12 cellular contexts compared by ENCODE assay signal in the genomic region with DNA sequence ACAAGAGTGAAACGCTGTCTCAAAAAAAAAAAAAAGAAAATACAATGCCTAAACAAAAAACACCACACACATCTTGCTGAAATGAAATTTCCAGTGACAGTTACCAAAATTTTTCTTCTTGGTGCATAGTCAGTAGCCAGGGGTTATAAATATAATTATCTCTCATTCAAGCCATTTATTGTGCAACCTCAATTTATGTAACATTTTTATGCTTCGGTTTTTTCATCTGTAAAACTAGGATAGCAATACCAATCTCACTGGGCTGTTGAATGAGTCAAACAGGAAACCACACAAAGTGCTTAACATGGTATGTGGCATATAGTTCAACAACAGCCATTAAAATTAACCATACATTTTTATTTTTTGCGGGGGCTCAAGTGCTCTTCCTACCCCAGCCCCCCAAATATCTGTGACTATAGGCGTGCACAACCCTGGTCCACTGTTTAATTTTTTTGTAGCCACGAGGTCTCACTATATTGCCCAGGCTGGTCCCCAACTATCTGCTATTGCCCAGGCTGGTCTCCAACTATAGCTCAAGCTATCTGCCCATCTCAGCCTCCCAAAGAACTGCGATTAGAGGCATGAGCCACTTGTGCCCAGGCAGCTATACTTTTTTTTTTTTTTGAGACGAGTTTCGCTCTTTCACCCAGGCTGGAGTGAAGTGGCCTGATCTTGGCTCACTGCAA. TPM values are rescaled to one million over a fixed set of nuclear protein-coding genes. Genes with fewer than 3 reads are reported as not detected.
DNase-seq lines count a peak whose midpoint lies in the region; ATAC-seq and TF ChIP-seq lines count a peak whose summit lies in the region.
"Had no signal": no experiment of that assay in that cellular context is flagged by ENCODE, and none has a peak within 500 bp of the region (broad histone marks: within the 10 kb centered on the region; RNA-seq: fewer than 3 reads in every experiment).

No MANE protein-coding gene starts in this region.

- peaks cover 52% of the 10 kb centered on the region for H3K36me3 Mint-ChIP-seq in MCF 10A (ENCODE audit: insufficient read depth, unreplicated experiment)
- peaks cover 46% of the 10 kb centered on the region for H3K36me3 Mint-ChIP-seq in central memory CD8-positive, alpha-beta T cell (ENCODE audit: insufficient read depth)

- H3K4me3 ChIP-seq in breast epithelium = no peak overlapping the region
- no peak overlapping the region for H3K4me3 ChIP-seq in upper lobe of right lung
- H3K4me3 ChIP-seq: thoracic aorta had no signal

- no peak overlapping the region for H3K4me3 Mint-ChIP-seq in MCF 10A (ENCODE audit: unreplicated experiment)
- H3K4me3 Mint-ChIP-seq in central memory CD8-positive, alpha-beta T cell = peak overlapping the region; percentile 95
- H3K4me3 Mint-ChIP-seq in stimulated activated naive CD8-positive, alpha-beta T cell treated with anti-CD3 and anti-CD28 coated beads, Interleukin-15, amount 100 ng/mL, for 72 hours = peak overlapping the region; percentile 45 to 73

- H3K36me3 ChIP-seq in breast epithelium (no peaks in the 10 kb centered on the region), upper lobe of right lung (peaks cover 37% of the 10 kb centered on the region)

- BruUV-seq in MCF 10A (replicated peaks; lab: Mats Ljungman, UMichigan) = no TSS peak

- peaks cover 5 to 7% of the 10 kb centered on the region in 2 donors for H3K4me1 ChIP-seq in breast epithelium
- peaks cover 22% of the 10 kb centered on the region for H3K4me1 ChIP-seq in upper lobe of right lung

- intact Hi-C loops in MCF 10A (cut with micrococcal nuclease) (loop anchor here (10.0 kb wide), 1 partner anchor 254 kb away; no protein-coding TSS in a partner anchor), breast epithelium (cut with DNase I; ENCODE audit: low total_unique reads) (no loop called here), upper lobe of right lung (cut with DNase I) (no loop called here)

- no peak overlapping the region for H3K27ac Mint-ChIP-seq in MCF 10A (ENCODE audit: low read depth, unreplicated experiment)
- H3K27ac Mint-ChIP-seq in central memory CD8-positive, alpha-beta T cell (ENCODE audit: low read depth) = peak overlapping the region; percentile 99
- peak overlapping the region in 1 of 2 donors; percentile 34 for H3K27ac Mint-ChIP-seq in stimulated activated naive CD8-positive, alpha-beta T cell treated with anti-CD3 and anti-CD28 coated beads, Interleukin-15, amount 100 ng/mL, for 72 hours
- H3K27ac Mint-ChIP-seq: WTC11 had no signal

- peaks cover 4% of the 10 kb centered on the region for H3K4me1 Mint-ChIP-seq in MCF 10A (ENCODE audit: insufficient read depth, unreplicated experiment)
- peaks cover 45% of the 10 kb centered on the region for H3K4me1 Mint-ChIP-seq in central memory CD8-positive, alpha-beta T cell
- H3K4me1 Mint-ChIP-seq in stimulated activated naive CD8-positive, alpha-beta T cell treated with anti-CD3 and anti-CD28 coated beads, Interleukin-15, amount 100 ng/mL, for 72 hours = peaks cover 35% of the 10 kb centered on the region

- TF ChIP-seq CTCF in MCF 10A (IDR thresholded peaks at IDR 0.05; ENCODE audit: unreplicated experiment) (no peak), breast epithelium (IDR thresholded peaks at IDR 0.05) (no peak), upper lobe of right lung (IDR thresholded peaks at IDR 0.05) (no peak)

- POLR2A ChIA-PET in MCF 10A (lab: Yijun Ruan, JAX) = no interaction called here

- H3K27ac ChIP-seq in breast epithelium (no peak overlapping the region), upper lobe of right lung (no peak overlapping the region)
- H3K27ac ChIP-seq: thoracic aorta had no signal

- no peak for TF ChIP-seq POLR2A in breast epithelium (IDR thresholded peaks at IDR 0.05)

- H3K9me3 Mint-ChIP-seq in MCF 10A (ENCODE audit: unreplicated experiment) = no peaks in the 10 kb centered on the region
- H3K9me3 Mint-ChIP-seq in central memory CD8-positive, alpha-beta T cell = no peaks in the 10 kb centered on the region
- no peaks in the 10 kb centered on the region for H3K9me3 Mint-ChIP-seq in stimulated activated naive CD8-positive, alpha-beta T cell treated with anti-CD3 and anti-CD28 coated beads, Interleukin-15, amount 100 ng/mL, for 72 hours
- H3K9me3 Mint-ChIP-seq: WTC11 had no signal

- H3K27me3 Mint-ChIP-seq in MCF 10A (ENCODE audit: insufficient read depth, unreplicated experiment) = no peaks in the 10 kb centered on the region
- no peaks in the 10 kb centered on the region for H3K27me3 Mint-ChIP-seq in central memory CD8-positive, alpha-beta T cell
- no peaks in the 10 kb centered on the region for H3K27me3 Mint-ChIP-seq in stimulated activated naive CD8-positive, alpha-beta T cell treated with anti-CD3 and anti-CD28 coated beads, Interleukin-15, amount 100 ng/mL, for 72 hours

- DNase-seq in MCF 10A (ENCODE audit: unreplicated experiment) = peak; percentile 64
- no peak for DNase-seq in breast epithelium (ENCODE audit: low spot score in 2 of 2)
- DNase-seq in OCI-M1 (lab: John Stamatoyannopoulos, UW) = peak; percentile 42
- DNase-seq in central memory CD8-positive, alpha-beta T cell (ENCODE audit: low spot score in 2 of 2) = no peak
- peak; percentile 16 for DNase-seq in stimulated activated naive CD8-positive, alpha-beta T cell treated with anti-CD3 and anti-CD28 coated beads, Interleukin-15, amount 100 ng/mL, for 72 hours
- DNase-seq in upper lobe of right lung = no peak
- no peak for DNase-seq in NCI-H345 (lab: John Stamatoyannopoulos, UW)
- no peak for DNase-seq in islet precursor cell
- DNase-seq: Caco-2, MM.1S had no signal

- CTCF ChIA-PET in MCF 10A (lab: Yijun Ruan, JAX) = interaction anchor here (0.7 kb wide), 1 partner anchor 12 kb away, joined by 3 read pairs; no protein-coding TSS in a partner anchor

- H3K9me3 ChIP-seq in breast epithelium (no peaks in the 10 kb centered on the region), upper lobe of right lung (no peaks in the 10 kb centered on the region)
- H3K9me3 ChIP-seq: Caco-2, thoracic aorta had no signal

- ATAC-seq in central memory CD8-positive, alpha-beta T cell (replicated peaks; ENCODE audit: extremely low read depth, poor library complexity, severe bottlenecking) = peak; percentile 40
- ATAC-seq in stimulated activated naive CD8-positive, alpha-beta T cell treated with anti-CD3 and anti-CD28 coated beads, Interleukin-15, amount 100 ng/mL, for 72 hours = peak; percentile 78
- ATAC-seq in upper lobe of right lung = no peak
- ATAC-seq: WTC11 had no signal

- no peaks in the 10 kb centered on the region for H3K27me3 ChIP-seq in breast epithelium
- no peaks in the 10 kb centered on the region for H3K27me3 ChIP-seq in upper lobe of right lung

RNA-seq across cellular contexts. Expression of gene COG4, which starts 2.6 kb away (rescaled TPM):
- 62.2 and 64.9 TPM in 2 replicates for total RNA-seq in MCF 10A (2022)
- total RNA-seq in breast epithelium = 10 to 100 TPM; 36.4 to 46.1 (median 41.3) TPM
- total RNA-seq in upper lobe of right lung = 63.0 TPM

RNA-seq across cellular contexts. Expression of gene SF3B3, which starts 2.9 kb away (rescaled TPM):
- total RNA-seq in MCF 10A (2022) (309 and 318 TPM in 2 replicates), breast epithelium (100 to 1,000 TPM in 2 of 3 donors, 10 to 100 TPM in 1; 80.2 to 147 (median 133) TPM), upper lobe of right lung (174 TPM)

Comparison
In these comparisons a context has a peak if more than half of its experiments do, and no peak if none do; other contexts are left out.
1. DNase-seq: peak in MCF 10A (single experiment), OCI-M1 (single experiment) and stimulated activated naive CD8-positive, alpha-beta T cell treated with anti-CD3 and anti-CD28 coated beads, Interleukin-15, amount 100 ng/mL, for 72 hours (2 of 2); none in breast epithelium (0 of 2), central memory CD8-positive, alpha-beta T cell (0 of 2), upper lobe of right lung (single experiment), NCI-H345 (single experiment) and islet precursor cell (single experiment).